ENCODE assay signal across 25 cellular contexts in genomic region chr1:204652556-204652955, GRCh38. TPM values are rescaled to one million over a fixed set of nuclear protein-coding genes. Genes with fewer than 3 reads are reported as not detected.
DNase-seq lines count a peak whose midpoint lies in the region; ATAC-seq and TF ChIP-seq lines count a peak whose summit lies in the region.
"Had no signal": no experiment of that assay in that cellular context is flagged by ENCODE, and none has a peak within 500 bp of the region (broad histone marks: within the 10 kb centered on the region; RNA-seq: fewer than 3 reads in every experiment).

No MANE protein-coding gene starts in this region.

- DNase-seq in NCI-H82 (lab: John Stamatoyannopoulos, UW) (peak; percentile 38), NCI-H82 treated with DMSO at 0.1 percent for 48 hours (lab: John Stamatoyannopoulos, UW; ENCODE audit: unreplicated experiment) (no peak), NCI-H146 (lab: John Stamatoyannopoulos, UW) (peak; percentile 60), NT2/D1 (ENCODE audit: low read depth, low spot score) (no peak), GM20000 (ENCODE audit: low spot score) (no peak), T-helper 17 cell (no peak), kidney tubule cell (ENCODE audit: low spot score) (no peak)
- no peak for DNase-seq in CD4-positive, alpha-beta T cell
- DNase-seq: activated CD4-positive, alpha-beta memory T cell treated with anti-CD3 and anti-CD28 coated beads, Interleukin-2, amount 10 ng/mL, durations not matched to agents 7 days and 5 days; activated CD4-positive, CD25-positive, alpha-beta regulatory T cell; activated gamma-delta T cell treated with Interleukin-2 at 50 U/mL for 16 hours; activated T-cell treated with anti-CD3 and anti-CD28 coated beads for 4 hours; esophagus squamous epithelium; kidney glomerular epithelial cell; mesenchymal stem cell; small intestine; stimulated activated CD4-positive, alpha-beta T cell treated with anti-CD3 and anti-CD28 coated beads, Interleukin-2, amount 100 ng/mL, for 24 hours; stimulated activated naive B cell treated with anti-CD40 and anti-IgM and Interleukin-4, amounts not matched to agents 10 μg/mL and 1 μg/mL and 100 μg/mL, for 72 hours; T-helper 9 cell had no signal

- ATAC-seq in CD4-positive, alpha-beta T cell (ENCODE audit: poor library complexity): no peak
- no peak for ATAC-seq in T-helper 17 cell
- ATAC-seq: HCT116; stimulated activated naive B cell treated with anti-CD40 and anti-IgM and Interleukin-4, amounts not matched to agents 10 μg/mL and 1 μg/mL and 100 μg/mL, for 72 hours had no signal

- H3K9me3 ChIP-seq in NT2/D1 (ENCODE audit: insufficient read depth, low read length) (no peaks in the 10 kb centered on the region), T-helper 17 cell (ENCODE audit: control insufficient read depth, low read length, poor library complexity, severe bottlenecking) (no peaks in the 10 kb centered on the region)
- H3K9me3 ChIP-seq in CD4-positive, alpha-beta T cell (ENCODE audit: control insufficient read depth, low read length): no peaks in the 10 kb centered on the region
- H3K9me3 ChIP-seq: esophagus squamous epithelium had no signal

- H3K4me3 Mint-ChIP-seq in CD4-positive, alpha-beta T cell: no peak overlapping the region
- no peak overlapping the region for H3K4me3 Mint-ChIP-seq in T-helper 17 cell
- H3K4me3 Mint-ChIP-seq: activated CD4-positive, alpha-beta memory T cell treated with anti-CD3 and anti-CD28 coated beads, Interleukin-2, amount 10 ng/mL, durations not matched to agents 7 days and 5 days; endodermal cell; stimulated activated naive B cell treated with anti-CD40 and anti-IgM and Interleukin-4, amounts not matched to agents 10 μg/mL and 1 μg/mL and 100 μg/mL, for 72 hours had no signal

- intact Hi-C loops in CD4-positive, alpha-beta T cell (cut with DNase I, micrococcal nuclease): no loop called here

- H3K27me3 ChIP-seq in NT2/D1 (ENCODE audit: insufficient read depth, insufficient read length): no peaks in the 10 kb centered on the region
- H3K27me3 ChIP-seq in CD4-positive, alpha-beta T cell (ENCODE audit: control insufficient read depth, insufficient read depth, low read length): peaks cover 11% of the 10 kb centered on the region

- H3K9ac ChIP-seq in NT2/D1 (ENCODE audit: insufficient read length, low read depth): peak overlapping the region; percentile 12

- no peak overlapping the region for H3K4me3 ChIP-seq in NT2/D1 (ENCODE audit: insufficient read length, low read depth)
- H3K4me3 ChIP-seq: esophagus squamous epithelium had no signal

- TF ChIP-seq CTCF in CD4-positive, alpha-beta T cell (IDR thresholded peaks at IDR 0.05): no peak
- no peak for TF ChIP-seq CTCF in GM20000 (IDR thresholded peaks at IDR 0.05; ENCODE audit: extremely low read depth, missing control alignments)

- no peaks in the 10 kb centered on the region for H3K9me3 Mint-ChIP-seq in CD4-positive, alpha-beta T cell
- H3K9me3 Mint-ChIP-seq: activated CD4-positive, alpha-beta memory T cell treated with anti-CD3 and anti-CD28 coated beads, Interleukin-2, amount 10 ng/mL, durations not matched to agents 7 days and 5 days; brain; endodermal cell; stimulated activated naive B cell treated with anti-CD40 and anti-IgM and Interleukin-4, amounts not matched to agents 10 μg/mL and 1 μg/mL and 100 μg/mL, for 72 hours had no signal

- no peaks in the 10 kb centered on the region for H3K36me3 Mint-ChIP-seq in CD4-positive, alpha-beta T cell (ENCODE audit: low read depth)
- peaks cover 3% of the 10 kb centered on the region for H3K36me3 Mint-ChIP-seq in T-helper 17 cell (ENCODE audit: low read depth)
- H3K36me3 Mint-ChIP-seq: brain; stimulated activated naive B cell treated with anti-CD40 and anti-IgM and Interleukin-4, amounts not matched to agents 10 μg/mL and 1 μg/mL and 100 μg/mL, for 72 hours had no signal

- peaks cover 4% of the 10 kb centered on the region for H3K36me3 ChIP-seq in NT2/D1 (ENCODE audit: insufficient read depth, insufficient read length, low read length)
- H3K36me3 ChIP-seq: esophagus squamous epithelium had no signal

- H3K27ac ChIP-seq in CD4-positive, alpha-beta T cell (ENCODE audit: low read depth, low read length): no peak overlapping the region
- H3K27ac ChIP-seq: C4-2B, esophagus squamous epithelium had no signal

- H3K27me3 Mint-ChIP-seq in CD4-positive, alpha-beta T cell: peaks cover 8% of the 10 kb centered on the region
- H3K27me3 Mint-ChIP-seq in T-helper 17 cell: peaks cover 55% of the 10 kb centered on the region
- H3K27me3 Mint-ChIP-seq: brain had no signal

- POLR2A ChIA-PET in CD4-positive, alpha-beta T cell (lab: Charles Lee): interaction anchor here (1.0 kb wide), 1 partner anchor 139 kb away, joined by 3 read pairs; no protein-coding TSS in a partner anchor

- no peak overlapping the region for H3K27ac Mint-ChIP-seq in CD4-positive, alpha-beta T cell
- no peak overlapping the region for H3K27ac Mint-ChIP-seq in T-helper 17 cell
- H3K27ac Mint-ChIP-seq: activated CD4-positive, alpha-beta memory T cell treated with anti-CD3 and anti-CD28 coated beads, Interleukin-2, amount 10 ng/mL, durations not matched to agents 7 days and 5 days; endodermal cell; stimulated activated naive B cell treated with anti-CD40 and anti-IgM and Interleukin-4, amounts not matched to agents 10 μg/mL and 1 μg/mL and 100 μg/mL, for 72 hours had no signal

- H3K4me1 Mint-ChIP-seq in CD4-positive, alpha-beta T cell (ENCODE audit: low read depth): no peaks in the 10 kb centered on the region
- no peaks in the 10 kb centered on the region for H3K4me1 Mint-ChIP-seq in T-helper 17 cell
- H3K4me1 Mint-ChIP-seq: activated CD4-positive, alpha-beta memory T cell treated with anti-CD3 and anti-CD28 coated beads, Interleukin-2, amount 10 ng/mL, durations not matched to agents 7 days and 5 days had no signal

- CTCF ChIA-PET in CD4-positive, alpha-beta T cell (lab: Charles Lee): interaction anchor here (1.1 kb wide), 1 partner anchor 1965 kb away, joined by 3 read pairs; no protein-coding TSS in a partner anchor

- peaks cover 14% of the 10 kb centered on the region for H3K4me1 ChIP-seq in NT2/D1 (ENCODE audit: insufficient read depth, insufficient read length)

RNA-seq across cellular contexts. Expression of gene LRRN2, which starts 33.0 kb away (rescaled TPM):
- not detected for total RNA-seq in CD4-positive, alpha-beta T cell
- not detected for total RNA-seq in T-helper 17 cell
- total RNA-seq: MCF 10A, RPMI7951 had no signal

Comparison
In these comparisons a context has a peak if more than half of its experiments do, and no peak if none do; other contexts are left out.
1. DNase-seq: peak in NCI-H82 (single experiment) and NCI-H146 (single experiment); none in NCI-H82 treated with DMSO at 0.1 percent for 48 hours (single experiment), NT2/D1 (single experiment), CD4-positive, alpha-beta T cell (0 of 10), GM20000 (single experiment), T-helper 17 cell (0 of 3) and kidney tubule cell (single experiment).